In the genomic region with DNA sequence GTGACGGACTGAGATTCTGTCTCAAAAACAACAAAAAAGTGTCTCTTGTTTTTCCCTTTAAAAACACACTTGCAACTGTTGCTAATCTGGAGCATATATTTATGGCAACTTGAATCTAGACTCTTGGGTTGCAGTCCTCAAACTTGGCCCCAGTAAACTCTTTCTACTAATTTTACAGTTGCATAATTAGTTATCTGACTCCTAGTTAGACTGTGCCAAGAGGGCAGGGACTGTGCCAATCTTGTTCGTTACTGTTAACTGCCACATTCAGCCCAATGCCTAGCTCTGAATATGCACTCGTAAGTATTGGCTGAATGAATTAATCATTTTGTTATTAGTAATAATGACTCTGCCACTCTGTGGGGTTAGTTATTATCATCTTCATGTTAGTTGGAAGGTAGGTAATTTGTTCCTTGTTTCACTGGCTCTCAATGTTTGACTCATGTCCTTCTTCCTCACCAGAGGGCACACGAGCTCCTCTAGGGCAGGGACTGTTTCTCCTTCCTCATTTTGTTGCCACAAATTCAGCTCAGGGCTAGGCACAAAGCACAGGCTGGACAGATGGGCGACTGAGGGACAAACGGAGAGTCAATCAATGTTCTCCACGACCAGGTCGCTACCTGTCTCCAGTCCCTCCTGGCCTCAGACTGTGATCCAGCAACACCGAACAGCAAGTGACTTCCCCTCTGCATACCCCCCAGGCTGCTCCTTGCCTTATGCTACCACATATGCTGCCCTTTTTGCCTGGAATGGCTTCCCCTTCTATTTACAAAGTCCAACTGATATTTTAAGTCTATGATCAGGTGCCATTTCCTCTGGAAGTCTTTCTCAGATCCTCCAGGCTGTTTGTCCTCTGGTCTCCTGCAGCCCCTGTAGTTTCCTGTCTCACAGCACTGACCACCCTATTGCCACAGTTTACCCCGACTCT, we compare ENCODE assay signal across 18 cellular contexts.
A peak's percentile ranks its signal among the peaks of the same experiment; 100 is the strongest.
DNase-seq lines count a peak whose midpoint lies in the region; ATAC-seq and TF ChIP-seq lines count a peak whose summit lies in the region.
"Had no signal": no experiment of that assay in that cellular context is flagged by ENCODE, and none has a peak within 500 bp of the region (broad histone marks: within the 10 kb centered on the region; RNA-seq: fewer than 3 reads in every experiment).

No MANE protein-coding gene starts in this region.

- CTCF ChIA-PET in activated naive CD4-positive, alpha-beta T cell treated with anti-CD3 and anti-CD28 coated beads, Interleukin-2, amount 10 ng/mL, durations not matched to agents 7 days and 5 days (lab: Charles Lee): interaction anchor here (0.7 to 1.4 kb wide), 2 partner anchors 11 to 97 kb away, joined by 3 to 4 read pairs; no protein-coding TSS in a partner anchor

- H3K27ac Mint-ChIP-seq in activated naive CD4-positive, alpha-beta T cell treated with anti-CD3 and anti-CD28 coated beads, Interleukin-2, amount 50 U/mL, for 24 hours: peak overlapping the region; percentile 19
- no peak overlapping the region for H3K27ac Mint-ChIP-seq in activated naive CD4-positive, alpha-beta T cell treated with anti-CD3 and anti-CD28 coated beads, Interleukin-2, amount 10 ng/mL, durations not matched to agents 7 days and 5 days
- peak overlapping the region; percentile 32 for H3K27ac Mint-ChIP-seq in stimulated activated effector memory CD8-positive, alpha-beta T cell treated with anti-CD3 and anti-CD28 coated beads, Interleukin-12 subunit alpha, Interleukin-12 subunit beta, amount 100 ng/mL, for 72 hours
- H3K27ac Mint-ChIP-seq: immature natural killer cell had no signal

- no peak for DNase-seq in activated naive CD4-positive, alpha-beta T cell treated with anti-CD3 and anti-CD28 coated beads, Interleukin-2, amount 10 ng/mL, durations not matched to agents 7 days and 5 days
- DNase-seq in NB4 (ENCODE audit: low read depth): peak; percentile 54
- DNase-seq in coronary artery (ENCODE audit: low spot score): peak; percentile 50
- DNase-seq in stimulated activated effector memory CD8-positive, alpha-beta T cell treated with anti-CD3 and anti-CD28 coated beads, Interleukin-12 subunit alpha, Interleukin-12 subunit beta, amount 100 ng/mL, for 72 hours (ENCODE audit: low spot score in 2 of 2): no peak
- no peak for DNase-seq in DMS53 treated with DMSO at 0.1 percent for 48 hours (lab: John Stamatoyannopoulos, UW; ENCODE audit: unreplicated experiment)
- DNase-seq: immature natural killer cell; Karpas-422; midbrain; NCI-H187 treated with DMSO at 0.1 percent for 48 hours; NK-92 treated with Interleukin-12 subunit alpha and Interleukin-12 subunit beta, amount 100 ng/mL, for 24 hours; spleen had no signal

- no peaks in the 10 kb centered on the region for H3K27me3 Mint-ChIP-seq in activated naive CD4-positive, alpha-beta T cell treated with anti-CD3 and anti-CD28 coated beads, Interleukin-2, amount 50 U/mL, for 24 hours
- no peaks in the 10 kb centered on the region for H3K27me3 Mint-ChIP-seq in activated naive CD4-positive, alpha-beta T cell treated with anti-CD3 and anti-CD28 coated beads, Interleukin-2, amount 10 ng/mL, durations not matched to agents 7 days and 5 days

- H3K9me3 Mint-ChIP-seq in activated naive CD4-positive, alpha-beta T cell treated with anti-CD3 and anti-CD28 coated beads, Interleukin-2, amount 50 U/mL, for 24 hours: no peaks in the 10 kb centered on the region
- H3K9me3 Mint-ChIP-seq in activated naive CD4-positive, alpha-beta T cell treated with anti-CD3 and anti-CD28 coated beads, Interleukin-2, amount 10 ng/mL, durations not matched to agents 7 days and 5 days: no peaks in the 10 kb centered on the region
- H3K9me3 Mint-ChIP-seq in stimulated activated effector memory CD8-positive, alpha-beta T cell treated with anti-CD3 and anti-CD28 coated beads, Interleukin-12 subunit alpha, Interleukin-12 subunit beta, amount 100 ng/mL, for 72 hours: no peaks in the 10 kb centered on the region
- H3K9me3 Mint-ChIP-seq: activated naive CD4-positive, alpha-beta T cell treated with anti-CD3 and anti-CD28 coated beads, Interleukin-2, amount 50 U/mL, for 72 hours; immature natural killer cell; WTC11 had no signal

- no peak overlapping the region for H3K27ac ChIP-seq in coronary artery
- H3K27ac ChIP-seq: SK-N-MC had no signal

- H3K4me3 ChIP-seq in NB4 (ENCODE audit: low read depth, low read length) (no peak overlapping the region), coronary artery (no peak overlapping the region)
- H3K4me3 ChIP-seq: SK-N-MC, spleen had no signal

- ATAC-seq in stimulated activated effector memory CD8-positive, alpha-beta T cell treated with anti-CD3 and anti-CD28 coated beads, Interleukin-12 subunit alpha, Interleukin-12 subunit beta, amount 100 ng/mL, for 72 hours: no peak
- ATAC-seq in GM18498 (IDR thresholded peaks at IDR 0.05; ENCODE audit: unreplicated experiment) (no peak), HG03378 (IDR thresholded peaks at IDR 0.05; ENCODE audit: unreplicated experiment) (no peak)
- ATAC-seq: activated naive CD4-positive, alpha-beta T cell treated with anti-CD3 and anti-CD28 coated beads, Interleukin-2, amount 50 U/mL, for 72 hours; HCT116; WTC11 had no signal

- no peak overlapping the region for H3K4me3 Mint-ChIP-seq in activated naive CD4-positive, alpha-beta T cell treated with anti-CD3 and anti-CD28 coated beads, Interleukin-2, amount 50 U/mL, for 24 hours
- H3K4me3 Mint-ChIP-seq in activated naive CD4-positive, alpha-beta T cell treated with anti-CD3 and anti-CD28 coated beads, Interleukin-2, amount 10 ng/mL, durations not matched to agents 7 days and 5 days: no peak overlapping the region
- no peak overlapping the region for H3K4me3 Mint-ChIP-seq in stimulated activated effector memory CD8-positive, alpha-beta T cell treated with anti-CD3 and anti-CD28 coated beads, Interleukin-12 subunit alpha, Interleukin-12 subunit beta, amount 100 ng/mL, for 72 hours
- H3K4me3 Mint-ChIP-seq: immature natural killer cell, WTC11 had no signal

- peaks cover 5% of the 10 kb centered on the region for H3K36me3 Mint-ChIP-seq in activated naive CD4-positive, alpha-beta T cell treated with anti-CD3 and anti-CD28 coated beads, Interleukin-2, amount 50 U/mL, for 24 hours
- peaks cover 9% of the 10 kb centered on the region for H3K36me3 Mint-ChIP-seq in activated naive CD4-positive, alpha-beta T cell treated with anti-CD3 and anti-CD28 coated beads, Interleukin-2, amount 10 ng/mL, durations not matched to agents 7 days and 5 days
- peaks cover 11% of the 10 kb centered on the region for H3K36me3 Mint-ChIP-seq in stimulated activated effector memory CD8-positive, alpha-beta T cell treated with anti-CD3 and anti-CD28 coated beads, Interleukin-12 subunit alpha, Interleukin-12 subunit beta, amount 100 ng/mL, for 72 hours

- TF ChIP-seq POLR2A in NB4 (IDR thresholded peaks at IDR 0.05; ENCODE audit: extremely low read depth, insufficient read length): no peak

- TF ChIP-seq CTCF in NB4 (IDR thresholded peaks at IDR 0.05; ENCODE audit: low read depth, low read length) (peak; percentile 13), coronary artery (IDR thresholded peaks at IDR 0.05) (no peak)

- H3K4me1 Mint-ChIP-seq in activated naive CD4-positive, alpha-beta T cell treated with anti-CD3 and anti-CD28 coated beads, Interleukin-2, amount 50 U/mL, for 24 hours: peaks cover 14% of the 10 kb centered on the region
- H3K4me1 Mint-ChIP-seq in activated naive CD4-positive, alpha-beta T cell treated with anti-CD3 and anti-CD28 coated beads, Interleukin-2, amount 10 ng/mL, durations not matched to agents 7 days and 5 days: peaks cover 45% of the 10 kb centered on the region
- H3K4me1 Mint-ChIP-seq in stimulated activated effector memory CD8-positive, alpha-beta T cell treated with anti-CD3 and anti-CD28 coated beads, Interleukin-12 subunit alpha, Interleukin-12 subunit beta, amount 100 ng/mL, for 72 hours: peaks cover 15% of the 10 kb centered on the region

Comparison
In these comparisons a context has a peak if more than half of its experiments do, and no peak if none do; other contexts are left out.
1. DNase-seq: peak in NB4 (single experiment) and coronary artery (single experiment); none in activated naive CD4-positive, alpha-beta T cell treated with anti-CD3 and anti-CD28 coated beads, Interleukin-2, amount 10 ng/mL, durations not matched to agents 7 days and 5 days (single experiment), stimulated activated effector memory CD8-positive, alpha-beta T cell treated with anti-CD3 and anti-CD28 coated beads, Interleukin-12 subunit alpha, Interleukin-12 subunit beta, amount 100 ng/mL, for 72 hours (0 of 2) and DMS53 treated with DMSO at 0.1 percent for 48 hours (single experiment).